Comparison of ENCODE assay signal across 2 cellular contexts in the genomic region with DNA sequence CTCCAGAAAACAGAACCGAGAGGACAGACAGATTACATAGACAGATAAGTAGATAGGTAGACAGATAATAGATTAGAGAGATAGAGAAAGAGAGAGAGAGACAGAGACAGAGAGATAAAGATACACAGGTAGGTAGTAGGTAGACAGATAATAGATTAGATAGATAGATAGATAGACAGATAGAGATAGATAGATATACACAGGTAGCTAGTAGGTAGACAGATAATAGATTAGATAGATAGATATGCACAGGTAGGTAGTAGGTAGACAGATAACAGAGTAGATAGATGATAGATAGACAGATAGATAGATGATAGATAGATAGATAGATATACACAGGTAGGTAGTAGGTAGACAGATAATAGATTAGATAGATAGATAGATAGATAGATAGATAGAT.
TF ChIP-seq lines count a peak whose summit lies in the region.

No MANE protein-coding gene starts in this region.

TF ChIP-seq in HEK293, 187 proteins besides CTCF, POLR2A, EP300 and RAD21:
- peak; percentile 68 for TF ChIP-seq ZBTB17 (tag by site-specific recombination; IDR thresholded peaks at IDR 0.05)
- TF ChIP-seq ZNF366 (tag by site-specific recombination; conservative IDR thresholded peaks at IDR 0.05): peak; percentile 74
- no peak for TF ChIP-seq ZNF747 (tag by site-specific recombination; IDR thresholded peaks at IDR 0.05)
- no peak for TF ChIP-seq ZNF350 (tag by site-specific recombination; IDR thresholded peaks at IDR 0.05)
- TF ChIP-seq ZNF121 (tag by site-specific recombination; IDR thresholded peaks at IDR 0.05): no peak
- TF ChIP-seq HOXC10 (CRISPR knock-in tag; IDR thresholded peaks at IDR 0.05): no peak
- no peak for TF ChIP-seq ZNF416 (tag by site-specific recombination; IDR thresholded peaks at IDR 0.05)
- no peak for TF ChIP-seq RBAK (tag by site-specific recombination; IDR thresholded peaks at IDR 0.05)

TF ChIP-seq in GM12878, 131 proteins besides CTCF, POLR2A, EP300 and RAD21:
- TF ChIP-seq MXI1 (IDR thresholded peaks at IDR 0.05; ENCODE audit: low read depth, low read length) (no peak), EGR1 (IDR thresholded peaks at IDR 0.05; ENCODE audit: borderline replicate concordance in 1 of 2, low read depth in 2 of 2, low read length in 2 of 2) (no peak), NBN (IDR thresholded peaks at IDR 0.05) (no peak), YBX1 (IDR thresholded peaks at IDR 0.05) (peak; percentile 63; the same call in 1 of the 2 replicates), ETV6 (conservative IDR thresholded peaks at IDR 0.05 in 1 of 2, IDR thresholded peaks at IDR 0.05 in 1 of 2; ENCODE audit: borderline replicate concordance in 1 of 2, low read depth in 1 of 2) (no peak), FOXM1 (IDR thresholded peaks at IDR 0.05; ENCODE audit: low read depth, low read length) (no peak), LARP7 (IDR thresholded peaks at IDR 0.05) (no peak)
- TF ChIP-seq, protein P1, sequence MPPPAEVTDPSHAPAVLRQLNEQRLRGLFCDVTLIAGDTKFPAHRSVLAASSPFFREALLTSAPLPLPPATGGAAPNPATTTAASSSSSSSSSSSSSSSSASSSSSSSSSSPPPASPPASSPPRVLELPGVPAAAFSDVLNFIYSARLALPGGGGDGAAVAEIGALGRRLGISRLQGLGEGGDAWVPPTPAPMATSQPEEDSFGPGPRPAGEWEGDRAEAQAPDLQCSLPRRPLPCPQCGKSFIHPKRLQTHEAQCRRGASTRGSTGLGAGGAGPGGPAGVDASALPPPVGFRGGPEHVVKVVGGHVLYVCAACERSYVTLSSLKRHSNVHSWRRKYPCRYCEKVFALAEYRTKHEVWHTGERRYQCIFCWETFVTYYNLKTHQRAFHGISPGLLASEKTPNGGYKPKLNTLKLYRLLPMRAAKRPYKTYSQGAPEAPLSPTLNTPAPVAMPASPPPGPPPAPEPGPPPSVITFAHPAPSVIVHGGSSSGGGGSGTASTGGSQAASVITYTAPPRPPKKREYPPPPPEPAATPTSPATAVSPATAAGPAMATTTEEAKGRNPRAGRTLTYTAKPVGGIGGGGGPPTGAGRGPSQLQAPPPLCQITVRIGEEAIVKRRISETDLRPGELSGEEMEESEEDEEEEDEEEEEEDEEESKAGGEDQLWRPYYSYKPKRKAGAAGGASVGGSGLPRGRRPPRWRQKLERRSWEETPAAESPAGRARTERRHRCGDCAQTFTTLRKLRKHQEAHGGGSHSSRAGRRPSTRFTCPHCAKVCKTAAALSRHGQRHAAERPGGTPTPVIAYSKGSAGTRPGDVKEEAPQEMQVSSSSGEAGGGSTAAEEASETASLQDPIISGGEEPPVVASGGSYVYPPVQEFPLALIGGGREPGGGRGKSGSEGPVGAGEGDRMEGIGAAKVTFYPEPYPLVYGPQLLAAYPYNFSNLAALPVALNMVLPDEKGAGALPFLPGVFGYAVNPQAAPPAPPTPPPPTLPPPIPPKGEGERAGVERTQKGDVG (CRISPR knock-in tag; IDR thresholded peaks at IDR 0.05): no peak
TF ChIP-seq in GM12878: peak in this region for 1.
